Comparison of ENCODE assay signal across 24 cellular contexts in genomic region chr11:122745111-122745510, GRCh38.
DNase-seq lines count a peak whose midpoint lies in the region; ATAC-seq and TF ChIP-seq lines count a peak whose summit lies in the region.
"Had no signal": no experiment of that assay in that cellular context is flagged by ENCODE, and none has a peak within 500 bp of the region (broad histone marks: within the 10 kb centered on the region; RNA-seq: fewer than 3 reads in every experiment).

No MANE protein-coding gene starts in this region.

- CTCF ChIA-PET in IMR-90 (lab: Yijun Ruan, JAX) = interaction anchor here (0.7 to 1.2 kb wide), 3 partner anchors 11 to 84 kb away, joined by 3 to 4 read pairs (median 3); no protein-coding TSS in a partner anchor
- CTCF ChIA-PET in GM10248 (lab: Yijun Ruan, JAX) = interaction anchor here (1.0 to 5.7 kb wide), 12 partner anchors 11 to 835 kb away, joined by 3 to 55 read pairs (median 4); no protein-coding TSS in a partner anchor

- H3K9ac ChIP-seq in IMR-90 (ENCODE audit: low read depth, low read length) (no peak overlapping the region), GM23248 (no peak overlapping the region)

- peaks cover 3% of the 10 kb centered on the region for H3K4me1 Mint-ChIP-seq in activated naive CD8-positive, alpha-beta T cell (ENCODE audit: low read depth)
- peaks cover 39% of the 10 kb centered on the region for H3K4me1 Mint-ChIP-seq in activated naive CD8-positive, alpha-beta T cell treated with anti-CD3 and anti-CD28 coated beads for 36 hours

- peaks cover 46 to 93% of the 10 kb centered on the region in 2 experiments for H3K79me1 ChIP-seq in IMR-90 (ENCODE audit: low read depth in 1 of 2, low read length in 2 of 2)

- H3K27ac ChIP-seq in IMR-90 (ENCODE audit: insufficient read depth, low read length) (no peak overlapping the region), substantia nigra (ENCODE audit: low read depth, low read length, poor library complexity, severe bottlenecking) (no peak overlapping the region), GM23248 (no peak overlapping the region)
- peak overlapping the region; percentile 56 for H3K27ac ChIP-seq in effector memory CD4-positive, alpha-beta T cell (ENCODE audit: insufficient read depth, low read length, poor library complexity, severe bottlenecking)
- H3K27ac ChIP-seq: brain microvascular endothelial cell, C4-2B, epithelial cell of prostate, psoas muscle, SJSA1 had no signal

- H3K36me3 Mint-ChIP-seq in activated naive CD8-positive, alpha-beta T cell = peaks cover 4% of the 10 kb centered on the region
- peaks cover 12% of the 10 kb centered on the region for H3K36me3 Mint-ChIP-seq in activated naive CD8-positive, alpha-beta T cell treated with anti-CD3 and anti-CD28 coated beads for 36 hours
- H3K36me3 Mint-ChIP-seq: WTC11 had no signal

- H2AFZ ChIP-seq in IMR-90 (replicated peaks; ENCODE audit: low read length, poor library complexity) (no peak overlapping the region), GM23248 (no peak overlapping the region)

- H3K18ac ChIP-seq in IMR-90 (ENCODE audit: low read depth, low read length) = no peak overlapping the region

- H3K27ac Mint-ChIP-seq in activated naive CD8-positive, alpha-beta T cell = no peak overlapping the region
- no peak overlapping the region for H3K27ac Mint-ChIP-seq in activated naive CD8-positive, alpha-beta T cell treated with anti-CD3 and anti-CD28 coated beads for 36 hours
- H3K27ac Mint-ChIP-seq: activated CD4-positive, alpha-beta memory T cell treated with anti-CD3 and anti-CD28 coated beads, Interleukin-2, amount 10 ng/mL, durations not matched to agents 7 days and 5 days; WTC11 had no signal

- H3K79me2 ChIP-seq in GM23248 (ENCODE audit: insufficient read depth) = peaks cover 51% of the 10 kb centered on the region

- H3K9me3 ChIP-seq in IMR-90 (ENCODE audit: control insufficient read depth, insufficient read depth, low read length) = no peaks in the 10 kb centered on the region
- H3K9me3 ChIP-seq in effector memory CD4-positive, alpha-beta T cell (ENCODE audit: control insufficient read depth, low read length) = no peaks in the 10 kb centered on the region
- no peaks in the 10 kb centered on the region for H3K9me3 ChIP-seq in GM23248 (ENCODE audit: low read depth)
- H3K9me3 ChIP-seq: adrenal gland, heart left ventricle, psoas muscle, SJSA1 had no signal

- no peak overlapping the region for H2BK5ac ChIP-seq in IMR-90 (ENCODE audit: low read depth, low read length, poor library complexity, severe bottlenecking)

- no peak for DNase-seq in activated naive CD8-positive, alpha-beta T cell treated with anti-CD3 and anti-CD28 coated beads for 36 hours
- DNase-seq in IMR-90 (peak; percentile 27), SK-N-DZ (ENCODE audit: low spot score) (no peak), GM10248 (ENCODE audit: extremely low spot score) (no peak), substantia nigra (lab: John Stamatoyannopoulos, UW) (no peak), GM23248 (no peak)
- DNase-seq in effector memory CD4-positive, alpha-beta T cell = no peak
- DNase-seq: activated CD4-positive, alpha-beta memory T cell treated with anti-CD3 and anti-CD28 coated beads, Interleukin-2, amount 10 ng/mL, durations not matched to agents 7 days and 5 days; activated effector memory CD4-positive, alpha-beta T cell treated with Interleukin-2 at 50 U/mL for 16 hours; adrenal gland; brain microvascular endothelial cell; DMS 273 treated with DMSO at 0.1 percent for 48 hours; heart left ventricle; KG1; kidney glomerular epithelial cell; NCI-H2171; NCI-H524 treated with DMSO at 0.1 percent for 48 hours; psoas muscle had no signal

- H3K4me2 ChIP-seq in IMR-90 (ENCODE audit: low read depth, low read length) (no peak overlapping the region), GM23248 (ENCODE audit: unreplicated experiment) (no peak overlapping the region)

- H3K27me3 ChIP-seq in IMR-90 (ENCODE audit: control insufficient read depth, insufficient read depth, low read length) = no peaks in the 10 kb centered on the region
- no peaks in the 10 kb centered on the region for H3K27me3 ChIP-seq in effector memory CD4-positive, alpha-beta T cell (replicated peaks; ENCODE audit: control insufficient read depth, insufficient read depth, low read length, poor library complexity, severe bottlenecking)
- H3K27me3 ChIP-seq in GM23248 (replicated peaks; ENCODE audit: insufficient read depth) = no peaks in the 10 kb centered on the region
- H3K27me3 ChIP-seq: adrenal gland, brain microvascular endothelial cell, SJSA1 had no signal

- H2BK20ac ChIP-seq in IMR-90 (ENCODE audit: low read depth, low read length) = no peak overlapping the region

- H2AK9ac ChIP-seq in IMR-90 (replicated peaks; ENCODE audit: low read depth, low read length, poor library complexity) = no peak overlapping the region

- peaks cover 5% of the 10 kb centered on the region for H3K9me3 Mint-ChIP-seq in activated naive CD8-positive, alpha-beta T cell (ENCODE audit: low read depth)
- H3K9me3 Mint-ChIP-seq in activated naive CD8-positive, alpha-beta T cell treated with anti-CD3 and anti-CD28 coated beads for 36 hours = no peaks in the 10 kb centered on the region
- H3K9me3 Mint-ChIP-seq: activated CD4-positive, alpha-beta memory T cell treated with anti-CD3 and anti-CD28 coated beads, Interleukin-2, amount 10 ng/mL, durations not matched to agents 7 days and 5 days; WTC11 had no signal

- H4K91ac ChIP-seq in IMR-90 (ENCODE audit: insufficient read depth, low read depth, low read length) = no peak overlapping the region

- no peak overlapping the region for H3K14ac ChIP-seq in IMR-90 (replicated peaks; ENCODE audit: low read depth, low read length)

- dilution Hi-C loops in IMR-90 (cut with HindIII; ENCODE audit: low sequenced_read_pairs, unreplicated experiment) = no loop called here

- peaks cover 22% of the 10 kb centered on the region for H3F3A ChIP-seq in GM23248 (ENCODE audit: insufficient read depth)

- intact Hi-C loops in IMR-90 (cut with micrococcal nuclease) = no loop called here

- WGBS in IMR-90 (ENCODE audit: extremely low coverage in 2 of 2, insufficient read length in 1 of 2), 2 experiments = no CpG with 5 or more reads among the region's 2 CpGs
- 82 to 95% methylated on average over 2 of the region's 2 CpGs for WGBS in GM23248 (ENCODE audit: low coverage in 1 of 2, low lambda C conversion rate in 2 of 2, missing lambda C conversion rate in 2 of 2), 2 experiments

- H3K9me2 ChIP-seq in GM23248 (ENCODE audit: insufficient read depth) = no peaks in the 10 kb centered on the region

- no peak overlapping the region; the same call in 1 of the 2 replicates for H3K4ac ChIP-seq in IMR-90 (ENCODE audit: low read depth, low read length)

- peak overlapping the region; percentile 55 for H3K4me3 Mint-ChIP-seq in activated naive CD8-positive, alpha-beta T cell
- no peak overlapping the region for H3K4me3 Mint-ChIP-seq in activated naive CD8-positive, alpha-beta T cell treated with anti-CD3 and anti-CD28 coated beads for 36 hours
- H3K4me3 Mint-ChIP-seq: activated CD4-positive, alpha-beta memory T cell treated with anti-CD3 and anti-CD28 coated beads, Interleukin-2, amount 10 ng/mL, durations not matched to agents 7 days and 5 days; WTC11 had no signal

- TF ChIP-seq CTCF in IMR-90 (conservative IDR thresholded peaks at IDR 0.05; ENCODE audit: low read depth, low read length) = no peak
- no peak for TF ChIP-seq CTCF in GM10248 (IDR thresholded peaks at IDR 0.05; ENCODE audit: control extremely low read depth, extremely low read depth, low read depth, missing control alignments)

- no peak for ATAC-seq in IMR-90 (ENCODE audit: low read depth)
- ATAC-seq: heart left ventricle, psoas muscle, WTC11 had no signal

- peaks cover 44% of the 10 kb centered on the region for H3K9me1 ChIP-seq in IMR-90 (ENCODE audit: insufficient read depth, low read length)

- no peak for TF ChIP-seq POLR2A in IMR-90 (IDR thresholded peaks at IDR 0.05; ENCODE audit: low read depth, low read length)

- BruUV-seq in IMR-90 (replicated peaks; lab: Mats Ljungman, UMichigan) = no TSS peak

- POLR2A ChIA-PET in IMR-90 (lab: Charles Lee; ENCODE audit: unreplicated experiment) (no interaction called here), GM10248 (lab: Yijun Ruan, JAX) (interaction anchor here (1.3 to 1.5 kb wide), 2 partner anchors 14 to 317 kb away, joined by 4 to 5 read pairs; partner anchors contain the start of gene HSPA8)

- H3K36me3 ChIP-seq in IMR-90 (ENCODE audit: control insufficient read depth, insufficient read depth, low read length) (no peaks in the 10 kb centered on the region), GM23248 (ENCODE audit: low read depth) (no peaks in the 10 kb centered on the region)
- H3K36me3 ChIP-seq in effector memory CD4-positive, alpha-beta T cell (ENCODE audit: control insufficient read depth, insufficient read depth, low read length) = no peaks in the 10 kb centered on the region
- H3K36me3 ChIP-seq: adrenal gland, brain microvascular endothelial cell, heart left ventricle, SJSA1 had no signal

- H3K27me3 Mint-ChIP-seq in activated naive CD8-positive, alpha-beta T cell = no peaks in the 10 kb centered on the region
- no peaks in the 10 kb centered on the region for H3K27me3 Mint-ChIP-seq in activated naive CD8-positive, alpha-beta T cell treated with anti-CD3 and anti-CD28 coated beads for 36 hours
- H3K27me3 Mint-ChIP-seq: activated CD4-positive, alpha-beta memory T cell treated with anti-CD3 and anti-CD28 coated beads, Interleukin-2, amount 10 ng/mL, durations not matched to agents 7 days and 5 days had no signal

- no peak overlapping the region for H3K23ac ChIP-seq in IMR-90 (ENCODE audit: low read depth, low read length)

- no peak overlapping the region; a peak in 1 of 4 replicates for H4K8ac ChIP-seq in IMR-90 (ENCODE audit: low read depth in 2 of 2, low read length in 2 of 2)

- no peak overlapping the region; the same call in 1 of the 2 replicates for H2AK5ac ChIP-seq in IMR-90 (ENCODE audit: low read depth, low read length)

- H2BK15ac ChIP-seq in IMR-90 (ENCODE audit: low read depth, low read length) = no peak overlapping the region

- H3K4me3 ChIP-seq in IMR-90 (ENCODE audit: insufficient read depth, low read depth, low read length) (no peak overlapping the region), GM23248 (no peak overlapping the region)
- no peak overlapping the region for H3K4me3 ChIP-seq in effector memory CD4-positive, alpha-beta T cell (ENCODE audit: insufficient read depth, low read depth, low read length, poor library complexity, severe bottlenecking)
- H3K4me3 ChIP-seq: adrenal gland, heart left ventricle, lung, psoas muscle, SJSA1 had no signal

- no peak for TF ChIP-seq RAD21 in IMR-90 (IDR thresholded peaks at IDR 0.05; ENCODE audit: low read length)

- H4K20me1 ChIP-seq in IMR-90 (ENCODE audit: insufficient read depth, low read length) (peaks cover 26% of the 10 kb centered on the region), GM23248 (ENCODE audit: insufficient read depth) (no peaks in the 10 kb centered on the region)

- H3K56ac ChIP-seq in IMR-90 (ENCODE audit: extremely low read depth, insufficient read depth, low read length) = no peak overlapping the region

- peaks cover 32% of the 10 kb centered on the region for H3K4me1 ChIP-seq in IMR-90 (ENCODE audit: control insufficient read depth, insufficient read depth, low read length)
- peaks cover 56% of the 10 kb centered on the region for H3K4me1 ChIP-seq in effector memory CD4-positive, alpha-beta T cell (ENCODE audit: control insufficient read depth, insufficient read depth, low read length, poor library complexity, severe bottlenecking)
- peaks cover 17% of the 10 kb centered on the region for H3K4me1 ChIP-seq in GM23248 (ENCODE audit: insufficient read depth)
- H3K4me1 ChIP-seq: psoas muscle had no signal

- H4K5ac ChIP-seq in IMR-90 (ENCODE audit: low read depth, low read length) = no peak overlapping the region

- no peak overlapping the region for H2BK120ac ChIP-seq in IMR-90 (ENCODE audit: low read depth, low read length)

- in situ Hi-C loops in IMR-90 (cut with MboI; ENCODE audit: low sequenced_read_pairs) (no loop called here), GM23248 (cut with MboI) (no loop called here)
